ENCODE assay signal across 30 cellular contexts in genomic region chr3:166270428-166270827, GRCh38.
"Had no signal": no experiment of that assay in that cellular context is flagged by ENCODE, and none has a peak within 500 bp of the region (broad histone marks: within the 10 kb centered on the region; RNA-seq: fewer than 3 reads in every experiment).

No MANE protein-coding gene starts in this region.

- H3K27ac ChIP-seq: adrenal gland, body of pancreas, esophagus muscularis mucosa, gastroesophageal sphincter had no signal

- H3K4me1 ChIP-seq: adrenal gland, body of pancreas, esophagus muscularis mucosa, gastroesophageal sphincter had no signal

- H3K9me3 ChIP-seq: adrenal gland, body of pancreas, esophagus muscularis mucosa, gastroesophageal sphincter had no signal

- FAIRE-seq: colon had no signal

- ATAC-seq: activated CD4-positive, alpha-beta T cell treated with anti-CD3 and anti-CD28 coated beads for 36 hours; activated CD8-positive, alpha-beta memory T cell treated with anti-CD3 and anti-CD28 coated beads, Interleukin-2, amount 10 ng/mL, durations not matched to agents 7 days and 5 days; activated CD8-positive, alpha-beta T cell treated with anti-CD3 and anti-CD28 coated beads, Interleukin-2, amount 10 ng/mL, durations not matched to agents 7 days and 5 days; activated naive CD8-positive, alpha-beta T cell treated with anti-CD3 and anti-CD28 coated beads, Interleukin-2, amount 50 U/mL, for 24 hours; body of pancreas; effector memory CD8-positive, alpha-beta T cell; gastroesophageal sphincter had no signal

- DNase-seq: activated CD4-positive, alpha-beta memory T cell treated with anti-CD3 and anti-CD28 coated beads for 36 hours; activated CD4-positive, alpha-beta T cell treated with anti-CD3 and anti-CD28 coated beads for 36 hours; activated CD4-positive, alpha-beta T cell treated with anti-CD3 and anti-CD28 coated beads, Interleukin-2, amount 10 ng/mL, durations not matched to agents 24 days and 14 days; activated CD4-positive, CD25-positive, alpha-beta regulatory T cell; activated CD4-positive, CD25-positive, alpha-beta regulatory T cell treated with anti-CD3 and anti-CD28 coated beads, Interleukin-2, amount 50 U/mL, for 72 hours; activated CD8-positive, alpha-beta memory T cell treated with anti-CD3 and anti-CD28 coated beads, Interleukin-2, amount 10 ng/mL, durations not matched to agents 7 days and 5 days; activated CD8-positive, alpha-beta memory T cell treated with anti-CD3 and anti-CD28 coated beads, Interleukin-2, amount 50 U/mL, for 4 hours; activated CD8-positive, alpha-beta T cell treated with anti-CD3 and anti-CD28 coated beads, Interleukin-2, amount 10 ng/mL, durations not matched to agents 7 days and 5 days; activated effector memory CD4-positive, alpha-beta T cell treated with anti-CD3 and anti-CD28 coated beads, Interleukin-2, amount 50 U/mL, for 16 hours; activated naive CD4-positive, alpha-beta T cell treated with anti-CD3 and anti-CD28 coated beads for 36 hours; activated naive CD8-positive, alpha-beta T cell treated with anti-CD3 and anti-CD28 coated beads for 36 hours; activated naive CD8-positive, alpha-beta T cell treated with anti-CD3 and anti-CD28 coated beads, Interleukin-2, amount 50 U/mL, for 24 hours; activated T-cell treated with anti-CD3 and anti-CD28 coated beads, Interleukin-2, amount 50 U/mL, for 1 hour; activated T-cell treated with anti-CD3 and anti-CD28 coated beads, Interleukin-2, amount 50 U/mL, for 48 hours; adrenal gland; amygdala; aorta; body of pancreas; caudate nucleus; cortex of kidney; dermis blood vessel endothelial cell; effector CD4-positive, alpha-beta T cell; effector memory CD8-positive, alpha-beta T cell; erythroblast; foreskin melanocyte; head of caudate nucleus; hypothalamus had no signal

- H3K4me3 ChIP-seq: adrenal gland, body of pancreas, esophagus muscularis mucosa, gastroesophageal sphincter had no signal

- H3K36me3 ChIP-seq: adrenal gland, esophagus muscularis mucosa, gastroesophageal sphincter had no signal

- H3K27me3 ChIP-seq: adrenal gland, body of pancreas, esophagus muscularis mucosa, gastroesophageal sphincter had no signal
